8 cellular contexts compared by ENCODE assay signal in genomic region chr3:141401584-141402475, GRCh38. TPM values are rescaled to one million over a fixed set of nuclear protein-coding genes. Genes with fewer than 3 reads are reported as not detected.
DNase-seq lines count a peak whose midpoint lies in the region; TF ChIP-seq lines count a peak whose summit lies in the region.

No MANE protein-coding gene starts in this region.

- H3K36me3 ChIP-seq in parathyroid adenoma (ENCODE audit: control insufficient read depth, insufficient read depth, low read length) = no peaks in the 10 kb centered on the region

- H3K9me3 Mint-ChIP-seq in HFFc6 = peaks cover 6% of the 10 kb centered on the region

- H3K4me1 ChIP-seq in parathyroid adenoma = peaks cover 25% of the 10 kb centered on the region

- peaks cover 74% of the 10 kb centered on the region for H3K4me1 Mint-ChIP-seq in HFFc6 (ENCODE audit: low read depth)

- H3K9ac ChIP-seq in parathyroid adenoma = peak overlapping the region; percentile 79

- peak overlapping the region; percentile 75 for H3K27ac Mint-ChIP-seq in HFFc6

- H3K27me3 ChIP-seq in parathyroid adenoma (ENCODE audit: control insufficient read depth, insufficient read depth, low read length) = no peaks in the 10 kb centered on the region

- intact Hi-C loops in head of caudate nucleus (cut with DNase I) = no loop called here

- peak overlapping the region; percentile 63 for H3K4me2 ChIP-seq in parathyroid adenoma (ENCODE audit: low read length)

- peaks cover 10% of the 10 kb centered on the region for H3K79me2 ChIP-seq in parathyroid adenoma

- H2AFZ ChIP-seq in parathyroid adenoma = peak overlapping the region; percentile 82

- H3K4me3 ChIP-seq in parathyroid adenoma (ENCODE audit: low read depth, low read length) = peak overlapping the region; percentile 42

- peak overlapping the region; percentile 91 for H3K27ac ChIP-seq in parathyroid adenoma

- no peaks in the 10 kb centered on the region for H3K9me3 ChIP-seq in parathyroid adenoma (ENCODE audit: control insufficient read depth, low read length)

- H3K36me3 Mint-ChIP-seq in HFFc6 (ENCODE audit: low read depth) = peaks cover 42% of the 10 kb centered on the region

- TF ChIP-seq CTCF in HFFc6 (IDR thresholded peaks at IDR 0.05) (no peak), parathyroid adenoma (IDR thresholded peaks at IDR 0.05) (no peak)

- DNase-seq in NCI-H2081 (lab: John Stamatoyannopoulos, UW) = peak; percentile 60 to 71
- no peak for DNase-seq in NCI-H2081 treated with DMSO at 0.1 percent for 48 hours (lab: John Stamatoyannopoulos, UW)
- DNase-seq in HFFc6 = no peak
- peak; percentile 40 for DNase-seq in NCI-H2171 (lab: John Stamatoyannopoulos, UW)
- peak; percentile 53 for DNase-seq in activated naive CD4-positive, alpha-beta T cell treated with Interleukin-2 at 50 U/mL for 16 hours
- DNase-seq in head of caudate nucleus = peak in 34 of 42 donors; percentile 26 to 75 (median 48)
- no peak for DNase-seq in occipital lobe (lab: John Stamatoyannopoulos, UW)

- H3K27me3 Mint-ChIP-seq in HFFc6 (ENCODE audit: insufficient read depth) = no peaks in the 10 kb centered on the region

- H3K4me3 Mint-ChIP-seq in HFFc6 = peak overlapping the region; percentile 76

RNA-seq across cellular contexts. Expression of gene ZBTB38, which starts 33.5 kb away (rescaled TPM):
- 100 to 1,000 TPM; 146 to 172 (median 158) TPM for total RNA-seq in HFFc6 (2021; fragmentation: NEBNext Ultra II Directional; extraction: Animal tissue kit (Norgen Biotek cat#: 25700))
- total RNA-seq in occipital lobe = 182 TPM

Comparison
In these comparisons a context has a peak if more than half of its experiments do, and no peak if none do; other contexts are left out.
1. DNase-seq: peak in NCI-H2081 (2 of 2), NCI-H2171 (single experiment), activated naive CD4-positive, alpha-beta T cell treated with Interleukin-2 at 50 U/mL for 16 hours (single experiment) and head of caudate nucleus (34 of 42); none in NCI-H2081 treated with DMSO at 0.1 percent for 48 hours (single experiment), HFFc6 (single experiment) and occipital lobe (single experiment).